In the genomic region with DNA sequence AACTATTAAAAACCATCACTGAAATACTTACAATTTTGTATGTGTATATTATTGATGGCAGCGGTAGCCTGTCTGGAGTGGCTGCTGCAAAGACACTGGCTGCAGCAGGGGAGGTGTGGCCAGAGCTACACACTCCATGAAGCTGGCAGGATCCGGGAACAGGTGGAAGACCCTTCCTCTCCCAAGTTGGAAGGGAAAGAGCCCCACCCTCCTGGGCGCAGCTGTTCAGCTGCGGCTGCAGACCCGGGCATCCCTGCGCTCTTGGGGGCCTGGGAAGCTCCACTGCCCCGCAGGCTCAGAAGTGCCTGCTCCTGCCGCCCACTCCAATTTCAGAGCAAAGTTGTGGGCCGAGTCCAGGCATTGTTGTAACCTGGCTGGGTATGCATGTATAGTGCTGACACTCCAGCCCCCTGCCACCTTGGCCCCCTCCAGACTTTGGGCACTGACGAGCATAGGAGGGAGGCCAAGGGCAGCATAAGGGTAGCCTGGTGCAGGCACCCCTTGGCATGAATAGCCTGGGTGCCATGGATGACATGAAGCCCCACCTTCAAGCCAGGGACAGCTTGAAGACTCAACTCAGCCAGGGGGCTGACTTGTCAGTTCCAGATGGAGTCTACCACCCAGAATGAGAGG, we compare ENCODE assay signal across 29 cellular contexts.
"Had no signal": no experiment of that assay in that cellular context is flagged by ENCODE, and none has a peak within 500 bp of the region (broad histone marks: within the 10 kb centered on the region; RNA-seq: fewer than 3 reads in every experiment).

No MANE protein-coding gene starts in this region.

- H3K4me1 ChIP-seq: pancreas had no signal

- H3K4me3 ChIP-seq: esophagus squamous epithelium, heart right ventricle, left ventricle myocardium inferior, lower lobe of right lung, mucosa of descending colon, pancreas, thoracic aorta, tibial nerve, upper lobe of left lung had no signal

- H3K36me3 ChIP-seq: left ventricle myocardium inferior, lower lobe of right lung, pancreas, thoracic aorta, upper lobe of left lung had no signal

- DNase-seq: cerebellar nuclear complex; cortex of kidney; effector memory CD8-positive, alpha-beta T cell; erythroblast; esophagus squamous epithelium; foreskin melanocyte; glutamatergic neuron; heart right ventricle; hippocampal formation; immature natural killer cell; islet precursor cell; kidney glomerular epithelial cell; left colon; left ventricle myocardium inferior; lower lobe of right lung; mucosa of descending colon; naive thymus-derived CD8-positive, alpha-beta T cell; nephron progenitor cell; retina; stimulated activated CD4-positive, alpha-beta T cell treated with anti-CD3 and anti-CD28 coated beads, Interleukin-15, amount 100 ng/mL, for 24 hours; stimulated activated CD4-positive, alpha-beta T cell treated with anti-CD3 and anti-CD28 coated beads, Interleukin-2, amount 100 ng/mL, for 48 hours; stimulated activated naive B cell treated with anti-CD40 and anti-IgM and Interleukin-4, amounts not matched to agents 10 μg/mL and 1 μg/mL and 100 μg/mL, for 72 hours had no signal

- H3K9me3 ChIP-seq: esophagus squamous epithelium, heart right ventricle, left ventricle myocardium inferior, lower lobe of right lung, mucosa of descending colon, pancreas, thoracic aorta, tibial nerve, upper lobe of left lung had no signal

- H3K27ac ChIP-seq: esophagus squamous epithelium, lower lobe of right lung, pancreas, thoracic aorta, tibial nerve had no signal

- H3K27me3 ChIP-seq: esophagus squamous epithelium, heart right ventricle, pancreas, tibial nerve, upper lobe of left lung had no signal

- ATAC-seq: effector memory CD8-positive, alpha-beta T cell; left colon; mucosa of descending colon; naive thymus-derived CD8-positive, alpha-beta T cell; pancreas; sciatic nerve; stimulated activated naive B cell treated with anti-CD40 and anti-IgM and Interleukin-4, amounts not matched to agents 10 μg/mL and 1 μg/mL and 100 μg/mL, for 72 hours had no signal

- FAIRE-seq: endometrium, pancreas, urothelium cell line had no signal
